Comparison of ENCODE assay signal across 1 cellular context in the genomic region with DNA sequence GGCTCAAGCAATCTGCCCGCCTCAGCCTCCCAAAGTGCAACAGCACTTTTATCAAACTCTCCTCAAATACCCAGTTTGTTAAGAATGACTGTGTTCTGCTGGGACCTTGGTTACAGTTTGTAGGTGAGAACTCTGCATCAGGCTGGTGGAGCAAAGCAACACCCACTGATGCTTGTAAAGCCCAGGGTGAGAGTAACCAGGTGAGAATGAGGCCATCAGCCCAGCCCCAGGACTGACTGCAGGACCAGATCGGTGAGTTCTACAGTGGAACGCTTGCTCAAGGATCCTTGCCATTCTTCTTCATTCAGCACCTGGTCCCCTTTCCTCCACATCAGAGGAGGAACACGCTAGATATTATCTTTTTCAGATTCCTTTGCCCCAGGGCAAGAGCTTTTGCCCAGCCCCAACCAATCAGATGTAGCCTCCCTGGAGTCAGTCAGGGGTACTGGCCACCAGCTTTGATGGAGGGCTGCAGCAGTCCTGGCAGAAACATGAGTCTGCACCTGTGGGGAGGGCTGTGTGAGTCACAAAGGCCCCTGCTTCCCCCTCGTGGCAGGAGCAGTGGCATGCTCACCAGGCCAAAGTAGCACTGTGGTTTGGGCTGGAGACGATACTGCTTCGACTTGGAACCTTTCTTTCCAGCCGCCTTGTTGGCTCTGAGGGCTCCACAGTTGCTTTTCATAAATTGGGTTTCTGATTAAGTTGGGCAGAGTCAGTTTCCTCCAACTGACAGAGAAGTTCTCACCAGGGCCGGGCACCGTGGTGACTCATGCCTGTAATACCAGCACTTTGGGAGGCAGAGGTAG.
TF ChIP-seq lines count a peak whose summit lies in the region.

No MANE protein-coding gene starts in this region.

TF ChIP-seq in GM12878, 131 proteins besides CTCF, POLR2A, EP300 and RAD21:
- TF ChIP-seq POU2F2 (IDR thresholded peaks at IDR 0.05; ENCODE audit: borderline replicate concordance, low read depth, low read length) (no peak), CBFB (IDR thresholded peaks at IDR 0.05; ENCODE audit: low read depth) (0 out of 2 replicates have a peak, but pooled peaks have one; percentile 24), RUNX3 (IDR thresholded peaks at IDR 0.05; ENCODE audit: low read length) (peak; percentile 68), IRF4 (IDR thresholded peaks at IDR 0.05; ENCODE audit: low read depth, low read length) (no peak), SMC3 (IDR thresholded peaks at IDR 0.05; ENCODE audit: borderline replicate concordance, low read length) (peak; percentile 73; the same call in 1 of the 2 replicates)
